Comparison of ENCODE assay signal across 21 cellular contexts in genomic region chr2:170887496-170888265, GRCh38. TPM values are rescaled to one million over a fixed set of nuclear protein-coding genes. Genes with fewer than 3 reads are reported as not detected.
DNase-seq lines count a peak whose midpoint lies in the region; ATAC-seq, FAIRE-seq and TF ChIP-seq lines count a peak whose summit lies in the region.
"Had no signal": no experiment of that assay in that cellular context is flagged by ENCODE, and none has a peak within 500 bp of the region (broad histone marks: within the 10 kb centered on the region; RNA-seq: fewer than 3 reads in every experiment).

No MANE protein-coding gene starts in this region.

- no peaks in the 10 kb centered on the region for H3K36me3 ChIP-seq in astrocyte (ENCODE audit: insufficient read depth, low read length)
- H3K36me3 ChIP-seq: SJCRH30 had no signal

- H3K4me3 Mint-ChIP-seq in astrocyte (ENCODE audit: unreplicated experiment): no peak overlapping the region
- H3K4me3 Mint-ChIP-seq: T-helper 1 cell treated with Interleukin-12 subunit alpha and Interleukin-12 subunit beta and Interleukin-4 antibody, amounts not matched to agents 30 μg/mL and 1 μg/mL, for 36 hours had no signal

- no peak overlapping the region for H3K9ac ChIP-seq in astrocyte (ENCODE audit: low read length)

- no peaks in the 10 kb centered on the region for H3K27me3 Mint-ChIP-seq in astrocyte (ENCODE audit: low read depth, unreplicated experiment)

- H3K79me2 ChIP-seq in astrocyte (ENCODE audit: insufficient read depth, low read length): no peaks in the 10 kb centered on the region

- H3K36me3 Mint-ChIP-seq in astrocyte (ENCODE audit: low read depth, unreplicated experiment): no peaks in the 10 kb centered on the region

- peak; percentile 49 for FAIRE-seq in astrocyte (lab: Jason Lieb, UNC)
- FAIRE-seq: GM12892, H54 had no signal

- H3K4me1 Mint-ChIP-seq in astrocyte (ENCODE audit: low read depth, unreplicated experiment): peaks cover 15% of the 10 kb centered on the region

- no peak for ATAC-seq in GM18868 (IDR thresholded peaks at IDR 0.05; ENCODE audit: unreplicated experiment)
- no peak for ATAC-seq in HG03025 (IDR thresholded peaks at IDR 0.05; ENCODE audit: low FRiP score, unreplicated experiment)
- ATAC-seq: Panc1 had no signal

- H4K20me1 ChIP-seq in astrocyte (ENCODE audit: insufficient read depth, low read length): no peaks in the 10 kb centered on the region

- H3K9me3 Mint-ChIP-seq in astrocyte (ENCODE audit: unreplicated experiment): peaks cover 6% of the 10 kb centered on the region
- H3K9me3 Mint-ChIP-seq: T-helper 1 cell treated with Interleukin-12 subunit alpha and Interleukin-12 subunit beta and Interleukin-4 antibody, amounts not matched to agents 30 μg/mL and 1 μg/mL, for 36 hours had no signal

- H3K9me3 ChIP-seq in astrocyte (ENCODE audit: insufficient read depth, low read depth, low read length): no peaks in the 10 kb centered on the region
- H3K9me3 ChIP-seq: SJCRH30 had no signal

- peaks cover 12% of the 10 kb centered on the region for H3K4me1 ChIP-seq in astrocyte (ENCODE audit: insufficient read depth, low read length)

- DNase-seq in COLO829 (ENCODE audit: low spot score): peak; percentile 45
- peak; percentile 41 for DNase-seq in HS-27A (ENCODE audit: low read depth)
- peak; percentile 61 for DNase-seq in astrocyte (ENCODE audit: low read depth)
- peak; percentile 57 for DNase-seq in kidney tubule cell (ENCODE audit: low spot score)
- no peak for DNase-seq in NCI-H82 treated with DMSO at 0.1 percent for 48 hours (lab: John Stamatoyannopoulos, UW; ENCODE audit: unreplicated experiment)
- DNase-seq: DMS79, KG1, MV-4-11, NCI-H1105 treated with DMSO at 0.1 percent for 48 hours, NCI-H2029 treated with DMSO at 0.1 percent for 48 hours, NCI-H226, NCI-H510A treated with DMSO at 0.1 percent for 48 hours, NCI-H774, SJCRH30 had no signal

- H2AFZ ChIP-seq in astrocyte (ENCODE audit: low read depth, low read length): no peak overlapping the region

- no peak overlapping the region for H3K27ac ChIP-seq in astrocyte (ENCODE audit: low read depth, low read length)
- H3K27ac ChIP-seq: C4-2B had no signal

- no peaks in the 10 kb centered on the region for H3K27me3 ChIP-seq in astrocyte (ENCODE audit: insufficient read depth, low read length)
- H3K27me3 ChIP-seq: SJCRH30 had no signal

- H3K4me2 ChIP-seq in astrocyte (ENCODE audit: low read length): no peak overlapping the region

- H3K4me3 ChIP-seq in astrocyte (ENCODE audit: insufficient read depth, low read depth, low read length): no peak overlapping the region
- H3K4me3 ChIP-seq: SJCRH30 had no signal

- no peak for TF ChIP-seq CTCF in astrocyte (IDR thresholded peaks at IDR 0.05; ENCODE audit: insufficient read depth, low read depth, low read length)

- H3K27ac Mint-ChIP-seq in astrocyte (ENCODE audit: unreplicated experiment): no peak overlapping the region
- H3K27ac Mint-ChIP-seq: T-helper 1 cell treated with Interleukin-12 subunit alpha and Interleukin-12 subunit beta and Interleukin-4 antibody, amounts not matched to agents 30 μg/mL and 1 μg/mL, for 36 hours had no signal

RNA-seq across cellular contexts. Expression of gene GORASP2, which starts 41.4 kb away (rescaled TPM):
- total RNA-seq in astrocyte: 116 and 127 TPM in 2 replicates
